1 cellular context compared by ENCODE assay signal in genomic region chr20:57619053-57619831, GRCh38.
TF ChIP-seq lines count a peak whose summit lies in the region.

No MANE protein-coding gene starts in this region.

TF ChIP-seq in GM12878, 131 proteins besides CTCF, POLR2A, EP300 and RAD21 (continued from another document):
- TF ChIP-seq CUX1 (IDR thresholded peaks at IDR 0.05; ENCODE audit: insufficient replicate concordance, low read depth, low read length) (no peak), BCL3 (IDR thresholded peaks at IDR 0.05; ENCODE audit: borderline replicate concordance, insufficient read depth, low read depth, low read length, poor library complexity, severe bottlenecking) (peak; percentile 17), STAT3 (IDR thresholded peaks at IDR 0.05; ENCODE audit: low read depth, low read length) (no peak), EZH2 (IDR thresholded peaks at IDR 0.05; ENCODE audit: borderline replicate concordance, control insufficient read depth, low read depth, low read length) (peak; percentile 99; the same call in 1 of the 2 replicates), CBX5 (IDR thresholded peaks at IDR 0.05; ENCODE audit: low read depth) (no peak)
